8 cellular contexts compared by ENCODE assay signal in genomic region chr3:15859507-15860013, GRCh38.
A peak's percentile ranks its signal among the peaks of the same experiment; 100 is the strongest.
DNase-seq lines count a peak whose midpoint lies in the region; ATAC-seq and TF ChIP-seq lines count a peak whose summit lies in the region.

No MANE protein-coding gene starts in this region.

- H3K4me3 ChIP-seq in colonic mucosa, result peak overlapping the region; percentile 99

- H3K9me3 ChIP-seq in colonic mucosa, result no peaks in the 10 kb centered on the region

- H3K36me3 ChIP-seq in colonic mucosa, result no peaks in the 10 kb centered on the region

- ATAC-seq in GM19035 (IDR thresholded peaks at IDR 0.05; ENCODE audit: unreplicated experiment), result peak; percentile 86
- ATAC-seq in HG03342 (IDR thresholded peaks at IDR 0.05; ENCODE audit: unreplicated experiment), result peak; percentile 74
- ATAC-seq in left lobe of liver, result peak; percentile 86

- peaks cover 6% of the 10 kb centered on the region for H3K4me1 ChIP-seq in colonic mucosa

- peak overlapping the region; percentile 72 to 87 for H3K9ac ChIP-seq in colonic mucosa (ENCODE audit: low read depth in 2 of 2, low read length in 2 of 2)

- peak overlapping the region; percentile 90 for H3K27ac ChIP-seq in colonic mucosa

- no peaks in the 10 kb centered on the region for H3K27me3 ChIP-seq in colonic mucosa

- no peak for TF ChIP-seq CTCF in colonic mucosa (IDR thresholded peaks at IDR 0.05)

- intact Hi-C loops in colonic mucosa (cut with DNase I), result no loop called here

- DNase-seq in AML-193 (lab: John Stamatoyannopoulos, UW), result peak; percentile 59 to 68
- peak; percentile 64 for DNase-seq in NCI-H460 (ENCODE audit: extremely low read depth, low read depth)
- peak; percentile 75 to 77 for DNase-seq in activated CD4-positive, alpha-beta T cell treated with anti-CD3 and anti-CD28 coated beads for 4 hours
- DNase-seq in colonic mucosa, result peak; percentile 87
- DNase-seq in left lobe of liver (ENCODE audit: low spot score), result peak; percentile 88
- peak; percentile 75 for DNase-seq in stimulated activated CD4-positive, alpha-beta T cell treated with anti-CD3 and anti-CD28 coated beads, Interleukin-1b, Interleukin-23, amount 100 ng/mL, for 48 hours

Comparison
In these comparisons a context has a peak if more than half of its experiments do, and no peak if none do; other contexts are left out.
1. Peak in every context shown above with its lines: DNase-seq, ATAC-seq, H3K4me3 ChIP-seq and H3K27ac ChIP-seq.